25 cellular contexts compared by ENCODE assay signal in the genomic region with DNA sequence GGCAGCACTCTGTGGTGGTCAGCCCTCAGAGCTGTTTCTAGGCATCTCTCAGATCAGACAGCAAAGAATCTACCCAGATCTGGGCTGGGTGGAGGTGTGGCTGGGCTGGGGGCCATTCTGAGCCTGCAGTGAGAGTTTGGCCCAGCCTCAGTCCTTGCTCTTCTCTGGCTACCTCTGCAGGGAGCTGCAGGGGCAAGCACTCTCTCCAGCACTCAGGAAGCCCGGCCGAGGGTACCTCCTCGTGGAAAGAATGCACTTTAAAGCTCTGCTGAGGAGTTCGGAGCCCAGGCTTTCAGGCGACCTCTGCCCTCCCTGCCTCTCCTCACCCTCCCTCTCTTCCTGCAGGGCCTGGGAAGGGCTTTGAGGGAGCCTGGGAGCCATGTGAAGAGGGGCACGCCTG. TPM values are rescaled to one million over a fixed set of nuclear protein-coding genes. Genes with fewer than 3 reads are reported as not detected.
DNase-seq lines count a peak whose midpoint lies in the region; ATAC-seq and TF ChIP-seq lines count a peak whose summit lies in the region.
"Had no signal": no experiment of that assay in that cellular context is flagged by ENCODE, and none has a peak within 500 bp of the region (broad histone marks: within the 10 kb centered on the region; RNA-seq: fewer than 3 reads in every experiment).

No MANE protein-coding gene starts in this region.

- no peaks in the 10 kb centered on the region for H3K9me3 ChIP-seq in skeletal muscle tissue (ENCODE audit: control insufficient read depth in 3 of 3, low read length in 3 of 3)
- H3K9me3 ChIP-seq in PC-3 (ENCODE audit: low read length): no peaks in the 10 kb centered on the region
- H3K9me3 ChIP-seq: BLaER1 treated with 17β-estradiol and CSF1 and Interleukin-3, amounts not matched to agents 10 nM and 100 nM had no signal

- peaks cover 31 to 40% (median 34%) of the 10 kb centered on the region in 3 donors for H3K4me1 ChIP-seq in skeletal muscle tissue (ENCODE audit: control insufficient read depth in 3 of 3, insufficient read depth in 3 of 3, low read length in 3 of 3)
- H3K4me1 ChIP-seq in PC-3 (ENCODE audit: insufficient read depth, low read length): no peaks in the 10 kb centered on the region

- DNase-seq in activated naive CD4-positive, alpha-beta T cell treated with anti-CD3 and anti-CD28 coated beads, Interleukin-2, amount 10 ng/mL, durations not matched to agents 7 days and 5 days: no peak
- no peak for DNase-seq in activated naive CD4-positive, alpha-beta T cell treated with anti-CD3 and anti-CD28 coated beads, Interleukin-2, amount 50 U/mL, for 72 hours (ENCODE audit: low spot score in 2 of 2)
- DNase-seq in RWPE1 (ENCODE audit: low spot score): no peak
- DNase-seq in iPS-NIHi11 (ENCODE audit: low spot score): peak; percentile 60
- DNase-seq in SIG-M5 treated with dmso at 0.1 percent for 504 hours (lab: John Stamatoyannopoulos, UW; ENCODE audit: unreplicated experiment): no peak
- DNase-seq in CD14-positive monocyte (ENCODE audit: low spot score): no peak
- DNase-seq in PC-3: no peak
- DNase-seq: 8988T; CD4-positive, CD25-positive, alpha-beta regulatory T cell; CD8-positive, alpha-beta memory T cell; COR-L47; DMS 273 treated with DMSO at 0.1 percent for 48 hours; DMS53; DND-41; EL; GM23248; HCEC 1CT; HFFc6 had no signal

- no peaks in the 10 kb centered on the region for H3K9me3 Mint-ChIP-seq in activated naive CD4-positive, alpha-beta T cell treated with anti-CD3 and anti-CD28 coated beads, Interleukin-2, amount 10 ng/mL, durations not matched to agents 7 days and 5 days
- no peaks in the 10 kb centered on the region for H3K9me3 Mint-ChIP-seq in activated naive CD4-positive, alpha-beta T cell treated with anti-CD3 and anti-CD28 coated beads, Interleukin-2, amount 50 U/mL, for 72 hours
- H3K9me3 Mint-ChIP-seq in CD14-positive monocyte: no peaks in the 10 kb centered on the region
- H3K9me3 Mint-ChIP-seq: CD4-positive, CD25-positive, alpha-beta regulatory T cell; CD8-positive, alpha-beta memory T cell; HFFc6 had no signal

- no peak overlapping the region for H3K4me3 Mint-ChIP-seq in activated naive CD4-positive, alpha-beta T cell treated with anti-CD3 and anti-CD28 coated beads, Interleukin-2, amount 10 ng/mL, durations not matched to agents 7 days and 5 days
- H3K4me3 Mint-ChIP-seq in CD14-positive monocyte: no peak overlapping the region
- H3K4me3 Mint-ChIP-seq: CD4-positive, CD25-positive, alpha-beta regulatory T cell; CD8-positive, alpha-beta memory T cell; HFFc6 had no signal

- BruUV-seq in PC-3 (replicated peaks; lab: Mats Ljungman, UMichigan): no TSS peak

- no peaks in the 10 kb centered on the region for H3F3A ChIP-seq in PC-3 (ENCODE audit: low read length, unreplicated experiment)

- H3K4me3 ChIP-seq in skeletal muscle tissue (ENCODE audit: low read length in 3 of 3) (peak overlapping the region in 1 of 3 donors; percentile 29), PC-3 (ENCODE audit: low read length) (no peak overlapping the region)
- H3K4me3 ChIP-seq: BLaER1 treated with 17β-estradiol and CSF1 and Interleukin-3, amounts not matched to agents 10 nM and 100 nM; GM23248 had no signal

- POLR2A ChIA-PET in RWPE1 (lab: Yijun Ruan, JAX; ENCODE audit: low non-redundant PET): no interaction called here
- POLR2A ChIA-PET in PC-3 (lab: Charles Lee; ENCODE audit: unreplicated experiment): no interaction called here

- TF ChIP-seq CTCF in RWPE1 (conservative IDR thresholded peaks at IDR 0.05; ENCODE audit: low read depth): no peak
- TF ChIP-seq CTCF in CD14-positive monocyte (IDR thresholded peaks at IDR 0.05): no peak
- TF ChIP-seq CTCF in PC-3 (conservative IDR thresholded peaks at IDR 0.05; ENCODE audit: low read depth, low read length): no peak

- intact Hi-C loops in CD14-positive monocyte (cut with micrococcal nuclease) (no loop called here), PC-3 (cut with micrococcal nuclease) (no loop called here)

- H3K27ac ChIP-seq in RWPE1 (peak overlapping the region; percentile 32), skeletal muscle tissue (ENCODE audit: low read depth, low read length) (peak overlapping the region; percentile 65), PC-3 (ENCODE audit: low read length) (no peak overlapping the region)
- H3K27ac ChIP-seq: BLaER1 treated with 17β-estradiol and CSF1 and Interleukin-3, amounts not matched to agents 10 nM and 100 nM; GM23248; HL-60 had no signal

- H3K79me2 ChIP-seq in PC-3 (ENCODE audit: low read length): no peaks in the 10 kb centered on the region

- H3K27me3 ChIP-seq in skeletal muscle tissue (ENCODE audit: control insufficient read depth in 3 of 3, insufficient read depth in 3 of 3, low read length in 3 of 3) (no peaks in the 10 kb centered on the region), PC-3 (ENCODE audit: low read length) (no peaks in the 10 kb centered on the region)
- H3K27me3 ChIP-seq: BLaER1 treated with 17β-estradiol and CSF1 and Interleukin-3, amounts not matched to agents 10 nM and 100 nM had no signal

- CTCF ChIA-PET in activated naive CD4-positive, alpha-beta T cell treated with anti-CD3 and anti-CD28 coated beads, Interleukin-2, amount 10 ng/mL, durations not matched to agents 7 days and 5 days (lab: Charles Lee): no interaction called here
- CTCF ChIA-PET in RWPE1 (lab: Yijun Ruan, JAX): interaction anchor here (1.0 kb wide), 1 partner anchor 349 kb away, joined by 3 read pairs; the partner anchor contains the start of gene RHOF
- CTCF ChIA-PET in PC-3 (lab: Charles Lee): no interaction called here

- H3K36me3 ChIP-seq in skeletal muscle tissue (ENCODE audit: control insufficient read depth in 3 of 3, insufficient read depth in 3 of 3, low read length in 3 of 3) (peaks cover 53 to 66% (median 54%) of the 10 kb centered on the region in 3 donors), PC-3 (ENCODE audit: low read depth, low read length) (peaks cover 5% of the 10 kb centered on the region; the same call in 1 of the 2 replicates)

- no peak overlapping the region for H3K4me2 ChIP-seq in PC-3 (ENCODE audit: low read length)

- H3K36me3 Mint-ChIP-seq in activated naive CD4-positive, alpha-beta T cell treated with anti-CD3 and anti-CD28 coated beads, Interleukin-2, amount 10 ng/mL, durations not matched to agents 7 days and 5 days: peaks cover 26% of the 10 kb centered on the region
- H3K36me3 Mint-ChIP-seq in activated naive CD4-positive, alpha-beta T cell treated with anti-CD3 and anti-CD28 coated beads, Interleukin-2, amount 50 U/mL, for 72 hours: peaks cover 0 to 6% of the 10 kb centered on the region in 2 donors
- peaks cover 47 to 66% of the 10 kb centered on the region in 2 donors for H3K36me3 Mint-ChIP-seq in CD14-positive monocyte

- H4K20me1 ChIP-seq in PC-3 (ENCODE audit: low read length): no peaks in the 10 kb centered on the region

- H2AFZ ChIP-seq in PC-3 (ENCODE audit: low read length): no peak overlapping the region
- H2AFZ ChIP-seq: GM23248 had no signal

- ATAC-seq in activated naive CD4-positive, alpha-beta T cell treated with anti-CD3 and anti-CD28 coated beads, Interleukin-2, amount 50 U/mL, for 72 hours: no peak
- ATAC-seq in PC-3: no peak

- H3K9me2 ChIP-seq in PC-3 (replicated peaks; ENCODE audit: low read length): no peaks in the 10 kb centered on the region

- H3K9ac ChIP-seq in skeletal muscle tissue (ENCODE audit: low read depth in 1 of 3, low read length in 3 of 3): peak overlapping the region in 2 of 3 donors; percentile 65 to 68
- H3K9ac ChIP-seq in PC-3 (ENCODE audit: low read length): no peak overlapping the region
- H3K9ac ChIP-seq: GM23248 had no signal

- H3K27me3 Mint-ChIP-seq in activated naive CD4-positive, alpha-beta T cell treated with anti-CD3 and anti-CD28 coated beads, Interleukin-2, amount 10 ng/mL, durations not matched to agents 7 days and 5 days: no peaks in the 10 kb centered on the region
- H3K27me3 Mint-ChIP-seq in CD14-positive monocyte (ENCODE audit: low read depth in 3 of 3): peaks cover 0 to 2% (median 0%) of the 10 kb centered on the region in 3 donors
- H3K27me3 Mint-ChIP-seq: CD4-positive, CD25-positive, alpha-beta regulatory T cell; CD8-positive, alpha-beta memory T cell had no signal

- H3K27ac Mint-ChIP-seq in activated naive CD4-positive, alpha-beta T cell treated with anti-CD3 and anti-CD28 coated beads, Interleukin-2, amount 10 ng/mL, durations not matched to agents 7 days and 5 days: peak overlapping the region; percentile 69
- no peak overlapping the region for H3K27ac Mint-ChIP-seq in activated naive CD4-positive, alpha-beta T cell treated with anti-CD3 and anti-CD28 coated beads, Interleukin-2, amount 50 U/mL, for 72 hours
- H3K27ac Mint-ChIP-seq in CD14-positive monocyte: peak overlapping the region in 2 of 7 donors; percentile 12 to 14
- H3K27ac Mint-ChIP-seq: HFFc6 had no signal

- H3K4me1 Mint-ChIP-seq in activated naive CD4-positive, alpha-beta T cell treated with anti-CD3 and anti-CD28 coated beads, Interleukin-2, amount 10 ng/mL, durations not matched to agents 7 days and 5 days: peaks cover 2% of the 10 kb centered on the region
- peaks cover under 1% of the 10 kb centered on the region for H3K4me1 Mint-ChIP-seq in CD14-positive monocyte
- H3K4me1 Mint-ChIP-seq: CD8-positive, alpha-beta memory T cell had no signal

RNA-seq across cellular contexts. Expression of gene IL31, which starts 31.2 kb away (rescaled TPM):
- total RNA-seq in activated naive CD4-positive, alpha-beta T cell treated with anti-CD3 and anti-CD28 coated beads, Interleukin-2, amount 50 U/mL, for 72 hours: under 1 TPM in 1 of 2 donors, not detected in 1; 0.87 TPM
- not detected for total RNA-seq in skeletal muscle tissue
- polyA plus RNA-seq in CD14-positive monocyte: not detected
- total RNA-seq in PC-3 (2014; rRNA removed): not detected in 2 replicates
- total RNA-seq: A673; CD4-positive, CD25-positive, alpha-beta regulatory T cell; G401; GM23248; HFFc6; HT1080 had no signal
- polyA plus RNA-seq: AG04450; CD4-positive, CD25-positive, alpha-beta regulatory T cell; CD8-positive, alpha-beta memory T cell; GM23248 had no signal

RNA-seq across cellular contexts. Expression of gene LRRC43, which starts 40.1 kb away (rescaled TPM):
- total RNA-seq in activated naive CD4-positive, alpha-beta T cell treated with anti-CD3 and anti-CD28 coated beads, Interleukin-2, amount 50 U/mL, for 72 hours: under 1 TPM; 0.36 to 0.47 TPM
- total RNA-seq in skeletal muscle tissue (not detected), PC-3 (2014; rRNA removed) (0.66 TPM in 1 of 2 replicates, not detected in the other)
- polyA plus RNA-seq in CD14-positive monocyte: not detected
- total RNA-seq: A673; CD4-positive, CD25-positive, alpha-beta regulatory T cell; G401; HFFc6; HT1080 had no signal
- polyA plus RNA-seq: CD4-positive, CD25-positive, alpha-beta regulatory T cell had no signal
